21 cellular contexts compared by ENCODE assay signal in genomic region chr10:21212275-21212674, GRCh38.
"Had no signal": no experiment of that assay in that cellular context is flagged by ENCODE, and none has a peak within 500 bp of the region (broad histone marks: within the 10 kb centered on the region; RNA-seq: fewer than 3 reads in every experiment).

No MANE protein-coding gene starts in this region.

- DNase-seq: activated CD4-positive, alpha-beta T cell treated with anti-CD3 and anti-CD28 coated beads for 36 hours; activated CD4-positive, alpha-beta T cell treated with anti-CD3 and anti-CD28 coated beads, Interleukin-2, amount 50 U/mL, for 4 hours; activated CD8-positive, alpha-beta memory T cell treated with anti-CD3 and anti-CD28 coated beads for 24 hours; activated CD8-positive, alpha-beta memory T cell treated with anti-CD3 and anti-CD28 coated beads, Interleukin-2, amount 50 U/mL, for 4 hours; activated naive CD4-positive, alpha-beta T cell; activated naive CD8-positive, alpha-beta T cell treated with anti-CD3 and anti-CD28 coated beads for 36 hours; activated T-cell treated with anti-CD3 and anti-CD28 coated beads, Interleukin-2, amount 50 U/mL, for 24 hours; colonic mucosa; endodermal cell; head of caudate nucleus; hypothalamus; left cardiac atrium; ovary; stimulated activated CD4-positive, alpha-beta T cell treated with anti-CD3 and anti-CD28 coated beads, Interleukin-4, amount 100 ng/mL, for 1 hour; stimulated activated naive CD4-positive, alpha-beta T cell treated with Interleukin-2 at 50 U/mL for 16 hours; T-helper 9 cell had no signal

- H3K27ac ChIP-seq: colonic mucosa, gastroesophageal sphincter, ovary, prostate gland had no signal

- H3K27me3 ChIP-seq: colonic mucosa, gastroesophageal sphincter, ovary had no signal

- H3K4me1 Mint-ChIP-seq: activated CD4-positive, alpha-beta T cell treated with anti-CD3 and anti-CD28 coated beads for 36 hours; activated naive CD8-positive, alpha-beta T cell treated with anti-CD3 and anti-CD28 coated beads for 36 hours; activated T-helper 17 cell treated with anti-CD3 and anti-CD28 coated beads, Interleukin-2, amount 50 U/mL, for 72 hours; WTC11 had no signal

- H3K36me3 ChIP-seq: colonic mucosa, gastroesophageal sphincter, ovary, prostate gland had no signal

- H3K36me3 Mint-ChIP-seq: activated naive CD8-positive, alpha-beta T cell treated with anti-CD3 and anti-CD28 coated beads for 36 hours; natural killer cell treated with Interleukin-12 subunit alpha and Interleukin-12 subunit beta and Interleukin-15 and Interleukin-18, amount 100 ng/mL, for 72 hours had no signal

- H3K4me3 ChIP-seq: colonic mucosa, gastroesophageal sphincter, ovary, prostate gland had no signal

- H3K4me1 ChIP-seq: colonic mucosa, gastroesophageal sphincter, prostate gland had no signal

- H3K4me3 Mint-ChIP-seq: activated CD4-positive, alpha-beta T cell treated with anti-CD3 and anti-CD28 coated beads for 36 hours; activated naive CD8-positive, alpha-beta T cell treated with anti-CD3 and anti-CD28 coated beads for 36 hours; activated T-cell treated with anti-CD3 and anti-CD28 coated beads, Interleukin-2, amount 50 U/mL, for 24 hours; activated T-helper 17 cell treated with anti-CD3 and anti-CD28 coated beads, Interleukin-2, amount 50 U/mL, for 72 hours; endodermal cell; natural killer cell treated with Interleukin-12 subunit alpha and Interleukin-12 subunit beta and Interleukin-15 and Interleukin-18, amount 100 ng/mL, for 72 hours; WTC11 had no signal

- H3K9me3 ChIP-seq: colonic mucosa, ovary, prostate gland had no signal

- H3K27ac Mint-ChIP-seq: activated CD4-positive, alpha-beta T cell treated with anti-CD3 and anti-CD28 coated beads for 36 hours; activated naive CD8-positive, alpha-beta T cell treated with anti-CD3 and anti-CD28 coated beads for 36 hours; activated T-cell treated with anti-CD3 and anti-CD28 coated beads, Interleukin-2, amount 50 U/mL, for 24 hours; activated T-helper 17 cell treated with anti-CD3 and anti-CD28 coated beads, Interleukin-2, amount 50 U/mL, for 72 hours; endodermal cell; natural killer cell treated with Interleukin-12 subunit alpha and Interleukin-12 subunit beta and Interleukin-15 and Interleukin-18, amount 100 ng/mL, for 72 hours; WTC11 had no signal
